8 cellular contexts compared by ENCODE assay signal in genomic region chr4:47914219-47914925, GRCh38. TPM values are rescaled to one million over a fixed set of nuclear protein-coding genes. Genes with fewer than 3 reads are reported as not detected.
DNase-seq lines count a peak whose midpoint lies in the region; ATAC-seq and TF ChIP-seq lines count a peak whose summit lies in the region.

Gene NFXL1 (minus strand): TSS chr4:47914583. CDS start chr4:47914203, 380 bp downstream.

- peak within 1 kb of the TSS; percentile 72 for H3K56ac ChIP-seq in IMR-90 (ENCODE audit: extremely low read depth, insufficient read depth, low read length)

- CTCF ChIA-PET in IMR-90 (lab: Yijun Ruan, JAX) (no interaction called here), OCI-LY7 (lab: Charles Lee; ENCODE audit: unreplicated experiment) (interaction anchor here (0.9 kb wide), 1 partner anchor 24 kb away, joined by 3 read pairs; no protein-coding TSS in a partner anchor)

- peak within 1 kb of the TSS; percentile 12 for H2BK120ac ChIP-seq in IMR-90 (ENCODE audit: low read depth, low read length)

- H3K4ac ChIP-seq in IMR-90 (ENCODE audit: low read depth, low read length): peak within 1 kb of the TSS; percentile 78

- peaks cover 13 to 21% of the 10 kb centered on the region in 2 experiments for H3K79me1 ChIP-seq in IMR-90 (ENCODE audit: low read depth in 1 of 2, low read length in 2 of 2)

- dilution Hi-C loops in IMR-90 (cut with HindIII; ENCODE audit: low sequenced_read_pairs, unreplicated experiment): no loop called here

- 0 out of 2 replicates have a peak within 1 kb of the TSS, but pooled peaks have one; percentile 3 for H2BK20ac ChIP-seq in IMR-90 (ENCODE audit: low read depth, low read length)

- H3K9me1 ChIP-seq in IMR-90 (ENCODE audit: insufficient read depth, low read length): no peaks in the 10 kb centered on the region

- peak within 1 kb of the TSS; percentile 91 for H4K5ac ChIP-seq in IMR-90 (ENCODE audit: low read depth, low read length)

- H2AK5ac ChIP-seq in IMR-90 (ENCODE audit: low read depth, low read length): peak within 1 kb of the TSS; percentile 14; the same call in 1 of the 2 replicates

- in situ Hi-C loops in IMR-90 (cut with MboI; ENCODE audit: low sequenced_read_pairs): no loop called here

- H3K4me1 ChIP-seq in IMR-90 (ENCODE audit: control insufficient read depth, insufficient read depth, low read length) (no peaks in the 10 kb centered on the region), OCI-LY7 (ENCODE audit: insufficient read depth, low read length, poor library complexity, severe bottlenecking) (peaks cover 33% of the 10 kb centered on the region)

- no peaks in the 10 kb centered on the region for H3K9me3 ChIP-seq in IMR-90 (ENCODE audit: control insufficient read depth, insufficient read depth, low read length)
- no peaks in the 10 kb centered on the region for H3K9me3 ChIP-seq in OCI-LY7 (ENCODE audit: low read length)

- BruUV-seq in IMR-90 (replicated peaks; lab: Mats Ljungman, UMichigan): no TSS peak
- BruUV-seq in OCI-LY7 (replicated peaks; lab: Mats Ljungman, UMichigan): no TSS peak

- POLR2A ChIA-PET in IMR-90 (lab: Charles Lee; ENCODE audit: unreplicated experiment): interaction anchor here (0.6 to 1.2 kb wide), 4 partner anchors 9 to 20 kb away, joined by 3 to 11 read pairs (median 3); no protein-coding TSS in a partner anchor
- POLR2A ChIA-PET in OCI-LY7 (lab: Charles Lee): interaction anchor here (0.6 to 1.5 kb wide), 10 partner anchors 9 to 456 kb away, joined by 3 to 6 read pairs (median 3); partner anchors contain the start of gene ATP10D

- no peaks in the 10 kb centered on the region for H3K27me3 ChIP-seq in IMR-90 (ENCODE audit: control insufficient read depth, insufficient read depth, low read length)

- peak within 1 kb of the TSS; percentile 75; the same call in 1 of the 3 replicates for H2BK15ac ChIP-seq in IMR-90 (ENCODE audit: low read depth, low read length)

- H4K8ac ChIP-seq in IMR-90 (ENCODE audit: low read depth in 2 of 2, low read length in 2 of 2): peak within 1 kb of the TSS; percentile 89 to 100

- peak within 1 kb of the TSS; percentile 77 for H3K9ac ChIP-seq in IMR-90 (ENCODE audit: low read depth, low read length)

- H3K4me2 ChIP-seq in IMR-90 (ENCODE audit: low read depth, low read length) (peak within 1 kb of the TSS; percentile 93), OCI-LY7 (ENCODE audit: low read length) (peak within 1 kb of the TSS; percentile 87)

- peaks cover 34% of the 10 kb centered on the region for H3K79me2 ChIP-seq in OCI-LY7 (ENCODE audit: insufficient read depth, low read depth, low read length)

- 0% methylated on average over 9 of the region's 55 CpGs; no CpG with 5 or more reads in 1 of the 2 experiments for WGBS in IMR-90 (ENCODE audit: extremely low coverage in 2 of 2, insufficient read length in 1 of 2), 2 experiments

- H4K20me1 ChIP-seq in IMR-90 (ENCODE audit: insufficient read depth, low read length) (no peaks in the 10 kb centered on the region), OCI-LY7 (ENCODE audit: insufficient read depth, low read length) (no peaks in the 10 kb centered on the region; the same call in 1 of the 2 replicates)

- H3K9me2 ChIP-seq in OCI-LY7 (ENCODE audit: insufficient read depth, low read length): no peaks in the 10 kb centered on the region

- peak within 1 kb of the TSS; percentile 8 for H3K18ac ChIP-seq in IMR-90 (ENCODE audit: low read depth, low read length)

- TF ChIP-seq POLR2A in IMR-90 (IDR thresholded peaks at IDR 0.05; ENCODE audit: low read depth, low read length): peak; percentile 85

- H3K14ac ChIP-seq in IMR-90 (replicated peaks; ENCODE audit: low read depth, low read length): peak within 1 kb of the TSS; percentile 58

- H3K27ac ChIP-seq in IMR-90 (ENCODE audit: insufficient read depth, low read length) (peak within 1 kb of the TSS; percentile 78), OCI-LY7 (ENCODE audit: low read depth, low read length, poor library complexity, severe bottlenecking) (peak within 1 kb of the TSS; percentile 54)

- peak within 1 kb of the TSS; percentile 68 for H3K23ac ChIP-seq in IMR-90 (ENCODE audit: low read depth, low read length)

- H3K36me3 ChIP-seq in IMR-90 (ENCODE audit: control insufficient read depth, insufficient read depth, low read length): peaks cover 3% of the 10 kb centered on the region; the same call in 1 of the 2 replicates
- H3K36me3 ChIP-seq in OCI-LY7 (ENCODE audit: insufficient read depth, low read length): peaks cover 24% of the 10 kb centered on the region

- TF ChIP-seq RAD21 in IMR-90 (IDR thresholded peaks at IDR 0.05; ENCODE audit: low read length): no peak

- H4K91ac ChIP-seq in IMR-90 (ENCODE audit: insufficient read depth, low read depth, low read length): peak within 1 kb of the TSS; percentile 85

- intact Hi-C loops in IMR-90 (cut with micrococcal nuclease) (loop anchor here (5.0 kb wide), 2 partner anchors 57 to 77 kb away; partner anchors contain the start of gene CORIN), OCI-LY7 (cut with micrococcal nuclease; ENCODE audit: unreplicated experiment) (loop anchor here (2.0 to 10.0 kb wide), 4 partner anchors 123 to 452 kb away; partner anchors contain the start of genes COMMD8 and SLAIN2)

- DNase-seq in DMS114 treated with DMSO at 0.1 percent for 48 hours (lab: John Stamatoyannopoulos, UW; ENCODE audit: unreplicated experiment) (peak; percentile 81), IMR-90 (peak; percentile 96), OCI-LY7 (ENCODE audit: low spot score) (peak; percentile 97), activated T-cell treated with anti-CD3 and anti-CD28 coated beads for 1 hour (ENCODE audit: low read depth) (peak; percentile 96), epithelial cell of esophagus (ENCODE audit: low read depth) (peak; percentile 98), middle frontal gyrus (ENCODE audit: extremely low spot score, low spot score) (peak; percentile 91)
- peak; percentile 90 for DNase-seq in stimulated activated CD8-positive, alpha-beta memory T cell treated with anti-CD3 and anti-CD28 coated beads, Interleukin-2, amount 100 ng/mL, for 1 hour (ENCODE audit: low read depth in 2 of 2)

- TF ChIP-seq CTCF in IMR-90 (conservative IDR thresholded peaks at IDR 0.05; ENCODE audit: low read depth, low read length): no peak
- no peak for TF ChIP-seq CTCF in OCI-LY7 (conservative IDR thresholded peaks at IDR 0.05; ENCODE audit: low read length)
- no peak for TF ChIP-seq CTCF in epithelial cell of esophagus (IDR thresholded peaks at IDR 0.05; ENCODE audit: insufficient read depth, low read depth, low read length, missing control alignments)

- peak within 1 kb of the TSS; percentile 45 for H2BK5ac ChIP-seq in IMR-90 (ENCODE audit: low read depth, low read length, poor library complexity, severe bottlenecking)

- H2AK9ac ChIP-seq in IMR-90 (replicated peaks; ENCODE audit: low read depth, low read length, poor library complexity): peak within 1 kb of the TSS; percentile 97

- ATAC-seq in GM21529 (IDR thresholded peaks at IDR 0.05; ENCODE audit: unreplicated experiment): peak; percentile 97
- peak; percentile 98 for ATAC-seq in IMR-90 (ENCODE audit: low read depth)

- peak within 1 kb of the TSS; percentile 98 for H2AFZ ChIP-seq in IMR-90 (replicated peaks; ENCODE audit: low read length, poor library complexity)
- H2AFZ ChIP-seq in OCI-LY7 (ENCODE audit: low read length): peak within 1 kb of the TSS; percentile 97

- H3K4me3 ChIP-seq in IMR-90 (ENCODE audit: insufficient read depth, low read depth, low read length) (peak within 1 kb of the TSS; percentile 79), OCI-LY7 (ENCODE audit: low read depth, low read length, poor library complexity, severe bottlenecking) (peak within 1 kb of the TSS; percentile 98), epithelial cell of esophagus (ENCODE audit: low read length) (peak within 1 kb of the TSS; percentile 90)

TF ChIP-seq in IMR-90, 13 proteins besides CTCF, POLR2A, EP300 and RAD21:
- TF ChIP-seq USF2 (IDR thresholded peaks at IDR 0.05; ENCODE audit: low read depth, low read length) (peak; percentile 58; the same call in 1 of the 2 replicates), BHLHE40 (IDR thresholded peaks at IDR 0.05; ENCODE audit: low read depth, low read length) (peak; percentile 97), CEBPB (IDR thresholded peaks at IDR 0.05; ENCODE audit: low read depth, low read length) (no peak), NFE2L2 (IDR thresholded peaks at IDR 0.05; ENCODE audit: low read depth, low read length) (no peak), RFX5 (IDR thresholded peaks at IDR 0.05; ENCODE audit: low read depth, low read length) (no peak), MXI1 (IDR thresholded peaks at IDR 0.05; ENCODE audit: borderline replicate concordance, low read depth, low read length) (peak; percentile 54; the same call in 1 of the 2 replicates), MAFK (IDR thresholded peaks at IDR 0.05; ENCODE audit: low read depth, low read length) (no peak), MAZ (IDR thresholded peaks at IDR 0.05; ENCODE audit: borderline replicate concordance, low read depth, low read length) (no peak; the same call in none of the 2 replicates)

RNA-seq across cellular contexts. Expression of gene NFXL1, which starts in this region (rescaled TPM):
- 21.9 and 23.1 TPM in 2 replicates for total RNA-seq in IMR-90 (2012; rRNA removed)
- 11.7 and 13.9 TPM in 2 replicates for polyA plus RNA-seq in IMR-90 (2012; rRNA removed)
- polyA plus RNA-seq in IMR-90 (2012; cell fraction: cytosol; rRNA removed): 3.6 and 5.1 TPM in 2 replicates
- polyA plus RNA-seq in IMR-90 (2012; cell fraction: nucleus; rRNA removed; ENCODE audit: low replicate concordance): 10.4 and 59.6 TPM in 2 replicates
- total RNA-seq in OCI-LY7 (2014; rRNA removed; shearing (Covaris generic)): 17.7 and 17.9 TPM in 2 replicates
- total RNA-seq in OCI-LY7 (2022): 26.4 and 28.4 TPM in 2 replicates

Comparison
In these comparisons a context has a peak if more than half of its experiments do, and no peak if none do; other contexts are left out.
1. Peak in every context shown above with its lines: DNase-seq, ATAC-seq, H3K4me3 ChIP-seq and H3K27ac ChIP-seq.